Comparison of ENCODE assay signal across 8 cellular contexts in the genomic region with DNA sequence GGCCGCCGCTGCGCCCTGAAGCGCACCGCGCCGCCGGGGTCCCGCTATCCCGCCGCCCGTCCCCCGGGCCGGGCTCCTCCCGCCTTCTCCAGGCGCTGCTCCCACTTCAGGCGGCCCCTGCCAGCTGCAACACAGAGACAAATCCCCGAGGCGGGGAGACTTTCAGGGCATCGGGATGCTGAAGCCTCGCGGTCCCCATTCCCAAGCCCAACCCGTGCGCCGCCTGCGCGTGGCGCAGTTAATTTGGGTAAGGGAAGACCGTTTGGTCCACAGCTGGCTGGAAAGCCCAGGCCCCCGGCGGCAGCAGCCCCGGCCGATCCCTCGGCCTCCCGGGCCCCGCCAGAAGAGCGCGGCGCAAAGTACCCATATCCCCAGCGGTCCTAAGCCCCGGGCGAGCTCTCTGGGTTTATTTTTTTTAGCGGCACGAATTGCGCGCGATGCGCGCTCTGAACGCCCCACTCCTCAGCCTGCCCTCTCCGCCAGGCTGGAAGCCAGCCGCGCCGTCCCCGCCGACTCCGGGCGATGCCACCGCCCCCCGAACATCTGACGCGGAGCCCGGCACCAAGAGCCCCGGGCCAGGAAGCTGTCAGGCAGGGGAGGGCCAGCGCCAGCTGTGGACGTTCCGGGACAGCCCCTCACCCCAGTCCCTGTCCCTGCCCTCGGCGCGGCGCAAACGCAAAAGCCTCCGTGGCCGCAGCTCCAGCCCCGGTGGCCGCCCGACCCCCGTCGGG. TPM values are rescaled to one million over a fixed set of nuclear protein-coding genes. Genes with fewer than 3 reads are reported as not detected.
A peak's percentile ranks its signal among the peaks of the same experiment; 100 is the strongest.
DNase-seq lines count a peak whose midpoint lies in the region; ATAC-seq lines count a peak whose summit lies in the region.

No MANE protein-coding gene starts in this region.

- POLR2A ChIA-PET in CD4-positive, alpha-beta memory T cell (lab: Charles Lee; ENCODE audit: partially characterized antibody): no interaction called here

- H3K36me3 ChIP-seq in ES-I3 (ENCODE audit: insufficient read depth, low read length): no peaks in the 10 kb centered on the region
- no peaks in the 10 kb centered on the region for H3K36me3 ChIP-seq in CD4-positive, alpha-beta memory T cell (ENCODE audit: insufficient read depth, low read length)

- peaks cover 0 to 2% (median 0%) of the 10 kb centered on the region in 8 donors for H3K9me3 Mint-ChIP-seq in CD4-positive, alpha-beta memory T cell

- no peak overlapping the region for H3K27ac ChIP-seq in CD4-positive, alpha-beta memory T cell (ENCODE audit: low read depth, low read length)

- H3K9ac ChIP-seq in ES-I3 (ENCODE audit: low read depth, low read length): peak overlapping the region; percentile 89

- CTCF ChIA-PET in CD4-positive, alpha-beta memory T cell (lab: Charles Lee; ENCODE audit: partially characterized antibody): no interaction called here

- H3K4me1 Mint-ChIP-seq in CD4-positive, alpha-beta memory T cell: peaks cover 0 to 5% (median 3%) of the 10 kb centered on the region in 4 donors

- peak; percentile 55 for DNase-seq in activated CD8-positive, alpha-beta memory T cell treated with anti-CD3 and anti-CD28 coated beads, Interleukin-2, amount 50 U/mL, for 48 hours
- DNase-seq in Right ventricle myocardium inferior (ENCODE audit: missing footprints): peak; percentile 79
- DNase-seq in nucleus accumbens (lab: John Stamatoyannopoulos, UW): peak in 53 of 56 donors; percentile 44 to 93 (median 79)
- no peak for DNase-seq in NCI-H1930 (lab: John Stamatoyannopoulos, UW)
- DNase-seq in CD4-positive, alpha-beta memory T cell: no peak

- H3K4me3 Mint-ChIP-seq in CD4-positive, alpha-beta memory T cell: peak overlapping the region in 1 of 8 donors; percentile 48

- intact Hi-C loops in Right ventricle myocardium inferior (cut with DNase I): loop anchor here (5.0 kb wide), 3 partner anchors 47 to 152 kb away; no protein-coding TSS in a partner anchor
- intact Hi-C loops in CD4-positive, alpha-beta memory T cell (cut with micrococcal nuclease): no loop called here

- H3K4me3 ChIP-seq in CD4-positive, alpha-beta memory T cell (ENCODE audit: low read length in 2 of 2): no peak overlapping the region

- 0 out of 2 replicates have a peak, but pooled peaks cover 5% of the 10 kb centered on the region for H3K4me1 ChIP-seq in ES-I3 (ENCODE audit: insufficient read depth, low read length)
- no peaks in the 10 kb centered on the region for H3K4me1 ChIP-seq in CD4-positive, alpha-beta memory T cell (ENCODE audit: insufficient read depth, low read length)

- peaks cover 19 to 24% of the 10 kb centered on the region in 2 donors for H3K27me3 Mint-ChIP-seq in CD4-positive, alpha-beta memory T cell

- H3K27me3 ChIP-seq in CD4-positive, alpha-beta memory T cell (ENCODE audit: insufficient read depth, low read length): no peaks in the 10 kb centered on the region

- H3K27ac Mint-ChIP-seq in CD4-positive, alpha-beta memory T cell: no peak overlapping the region

- H3K9me3 ChIP-seq in ES-I3 (ENCODE audit: control insufficient read depth, insufficient read depth, low read length): no peaks in the 10 kb centered on the region
- no peaks in the 10 kb centered on the region for H3K9me3 ChIP-seq in CD4-positive, alpha-beta memory T cell (ENCODE audit: control insufficient read depth in 1 of 2, low read length in 2 of 2)

- ATAC-seq in GM19467 (IDR thresholded peaks at IDR 0.05; ENCODE audit: unreplicated experiment): peak; percentile 38
- peak; percentile 27 for ATAC-seq in HG03457 (IDR thresholded peaks at IDR 0.05; ENCODE audit: unreplicated experiment)
- peak; percentile 47 for ATAC-seq in Right ventricle myocardium inferior

- no peaks in the 10 kb centered on the region for H3K36me3 Mint-ChIP-seq in CD4-positive, alpha-beta memory T cell

RNA-seq across cellular contexts. Expression of a gene that starts 0.5 kb away (rescaled TPM):
- 41.0 TPM for total RNA-seq in Right ventricle myocardium inferior
- total RNA-seq in CD4-positive, alpha-beta memory T cell: under 1 TPM; 0.20 to 0.22 TPM
- polyA plus RNA-seq in CD4-positive, alpha-beta memory T cell: not detected

Comparison
In these comparisons a context has a peak if more than half of its experiments do, and no peak if none do; other contexts are left out.
1. DNase-seq: peak in activated CD8-positive, alpha-beta memory T cell treated with anti-CD3 and anti-CD28 coated beads, Interleukin-2, amount 50 U/mL, for 48 hours (single experiment), Right ventricle myocardium inferior (single experiment) and nucleus accumbens (53 of 56); none in NCI-H1930 (0 of 2) and CD4-positive, alpha-beta memory T cell (0 of 5).
2. RNA of a gene that starts 0.5 kb away (total RNA-seq): 41.0 TPM in Right ventricle myocardium inferior (single experiment); 0.20 to 0.22 TPM in CD4-positive, alpha-beta memory T cell; every median in the first group is over 10 times any median in the second.
3. Peak in every context shown above with its lines, with median percentiles within 50 percentile points of each other: ATAC-seq.